In the genomic region with DNA sequence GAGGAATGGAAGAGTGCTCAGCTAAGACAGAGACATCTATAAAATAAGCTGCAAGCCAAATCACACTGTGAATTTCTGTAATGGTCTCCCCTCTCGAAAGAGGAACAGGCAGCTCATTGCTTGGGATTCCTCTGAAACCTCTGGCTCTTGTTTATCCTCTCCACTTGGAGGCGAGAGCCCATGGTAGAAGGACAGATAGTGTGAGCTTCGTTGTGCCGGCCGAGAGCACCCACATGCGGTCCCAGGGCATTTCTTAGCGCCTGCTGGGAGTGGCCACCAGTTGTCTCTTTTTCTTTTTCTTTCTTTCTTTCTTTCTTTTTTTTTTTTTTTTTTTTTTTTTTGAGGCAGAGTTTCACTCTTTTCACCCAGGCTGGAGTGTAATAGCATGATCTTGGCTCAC, we compare ENCODE assay signal across 8 cellular contexts. TPM values are rescaled to one million over a fixed set of nuclear protein-coding genes. Genes with fewer than 3 reads are reported as not detected.
"Had no signal": no experiment of that assay in that cellular context is flagged by ENCODE, and none has a peak within 500 bp of the region (broad histone marks: within the 10 kb centered on the region; RNA-seq: fewer than 3 reads in every experiment).

No MANE protein-coding gene starts in this region.

- ATAC-seq: HCT116 had no signal

- H3K27ac Mint-ChIP-seq: HFFc6 had no signal

- H3K9ac ChIP-seq: GM23248 had no signal

- H2AFZ ChIP-seq: GM23248 had no signal

- H3K4me3 ChIP-seq: GM23248, HAP-1 had no signal

- H3K36me3 ChIP-seq: HAP-1 had no signal

- DNase-seq: GM23248, HFFc6, IMR-90, KBM-7 had no signal

- H3K27ac ChIP-seq: GM23248 had no signal

- H3K9me3 ChIP-seq: HAP-1 had no signal

- H3K4me3 Mint-ChIP-seq: HFFc6 had no signal

- H3K9me3 Mint-ChIP-seq: HFFc6 had no signal

RNA-seq across cellular contexts. Expression of gene CNPY1, which starts 26.2 kb away (rescaled TPM):
- total RNA-seq: GM23248, H1, HFFc6, HT-29, IMR-90 had no signal
- polyA plus RNA-seq: GM23248, H1, IMR-90 had no signal
